23 cellular contexts compared by ENCODE assay signal in genomic region chr3:129587559-129588210, GRCh38. TPM values are rescaled to one million over a fixed set of nuclear protein-coding genes. Genes with fewer than 3 reads are reported as not detected.
A peak's percentile ranks its signal among the peaks of the same experiment; 100 is the strongest.
DNase-seq lines count a peak whose midpoint lies in the region; ATAC-seq and TF ChIP-seq lines count a peak whose summit lies in the region.
"Had no signal": no experiment of that assay in that cellular context is flagged by ENCODE, and none has a peak within 500 bp of the region (broad histone marks: within the 10 kb centered on the region; RNA-seq: fewer than 3 reads in every experiment).

No MANE protein-coding gene starts in this region.

- H3K79me2 ChIP-seq in neural progenitor cell (ENCODE audit: low read depth): no peaks in the 10 kb centered on the region

- no peaks in the 10 kb centered on the region for H3K9me3 Mint-ChIP-seq in dendritic cell treated with granulocyte-macrophage colony-stimulating factor and Interleukin-4, amounts not matched to agents 40 ng/mL and 50 ng/mL, for 4 days
- no peaks in the 10 kb centered on the region for H3K9me3 Mint-ChIP-seq in neural progenitor cell
- H3K9me3 Mint-ChIP-seq: CD8-positive, alpha-beta memory T cell; mesothelial cell of epicardium; T-helper 2 cell treated with Interferon-gamma antibody and Interleukin-4, amounts not matched to agents 5 μg/mL and 100 μg/mL, for 36 hours had no signal

- H3K4me1 ChIP-seq in right cardiac atrium (ENCODE audit: control insufficient read depth, insufficient read depth, low read length) (peaks cover 5% of the 10 kb centered on the region), neural progenitor cell (peaks cover 10% of the 10 kb centered on the region), vagina (peaks cover 70% of the 10 kb centered on the region)

- H3K9me3 ChIP-seq in right cardiac atrium (ENCODE audit: control insufficient read depth, low read length): no peaks in the 10 kb centered on the region
- no peaks in the 10 kb centered on the region for H3K9me3 ChIP-seq in neural progenitor cell (ENCODE audit: low read depth)
- H3K9me3 ChIP-seq in vagina: no peaks in the 10 kb centered on the region
- H3K9me3 ChIP-seq: neutrophil had no signal

- H3K4me3 ChIP-seq in right cardiac atrium (ENCODE audit: low read length) (no peak overlapping the region), neural progenitor cell (no peak overlapping the region), vagina (no peak overlapping the region), lower leg skin (ENCODE audit: low read depth, poor library complexity, severe bottlenecking) (no peak overlapping the region)

- H3K4me3 Mint-ChIP-seq in dendritic cell treated with granulocyte-macrophage colony-stimulating factor and Interleukin-4, amounts not matched to agents 40 ng/mL and 50 ng/mL, for 4 days: no peak overlapping the region
- H3K4me3 Mint-ChIP-seq in neural progenitor cell: no peak overlapping the region
- H3K4me3 Mint-ChIP-seq: CD8-positive, alpha-beta memory T cell; mesothelial cell of epicardium; T-helper 2 cell treated with Interferon-gamma antibody and Interleukin-4, amounts not matched to agents 5 μg/mL and 100 μg/mL, for 36 hours had no signal

- H3K4me2 ChIP-seq in neural progenitor cell: no peak overlapping the region

- peaks cover 94% of the 10 kb centered on the region for H3K36me3 Mint-ChIP-seq in dendritic cell treated with granulocyte-macrophage colony-stimulating factor and Interleukin-4, amounts not matched to agents 40 ng/mL and 50 ng/mL, for 4 days (ENCODE audit: low read depth)
- no peaks in the 10 kb centered on the region for H3K36me3 Mint-ChIP-seq in neural progenitor cell
- H3K36me3 Mint-ChIP-seq: mesothelial cell of epicardium had no signal

- no peaks in the 10 kb centered on the region for H3K36me3 ChIP-seq in neural progenitor cell
- peaks cover 0 to 33% of the 10 kb centered on the region in 2 donors for H3K36me3 ChIP-seq in vagina
- H3K36me3 ChIP-seq: neutrophil had no signal

- H3K27ac ChIP-seq in right cardiac atrium (ENCODE audit: low read length) (peak overlapping the region; percentile 11), neural progenitor cell (no peak overlapping the region), vagina (peak overlapping the region; percentile 78)
- H3K27ac ChIP-seq: neutrophil had no signal

- ATAC-seq in right cardiac atrium: no peak
- no peak for ATAC-seq in Right ventricle myocardium superior (ENCODE audit: poor library complexity)
- no peak for ATAC-seq in GM18511 (IDR thresholded peaks at IDR 0.05; ENCODE audit: unreplicated experiment)

- intact Hi-C loops in right cardiac atrium (cut with DNase I): no loop called here
- intact Hi-C loops in Right ventricle myocardium superior (cut with DNase I): no loop called here
- intact Hi-C loops in dendritic cell treated with granulocyte-macrophage colony-stimulating factor and Interleukin-4, amounts not matched to agents 40 ng/mL and 50 ng/mL, for 4 days (cut with micrococcal nuclease): no loop called here
- intact Hi-C loops in vagina (cut with DNase I): no loop called here
- intact Hi-C loops in lower leg skin (cut with DNase I; ENCODE audit: low total_unique reads): no loop called here

- H3F3A ChIP-seq in neural progenitor cell (ENCODE audit: low read depth): peaks cover 4% of the 10 kb centered on the region

- no peaks in the 10 kb centered on the region for H3K27me3 ChIP-seq in right cardiac atrium (ENCODE audit: control insufficient read depth, insufficient read depth)
- H3K27me3 ChIP-seq in neural progenitor cell: no peaks in the 10 kb centered on the region
- H3K27me3 ChIP-seq in vagina: no peaks in the 10 kb centered on the region
- H3K27me3 ChIP-seq: neutrophil had no signal

- TF ChIP-seq CTCF in neural progenitor cell (IDR thresholded peaks at IDR 0.05) (no peak), vagina (IDR thresholded peaks at IDR 0.05) (no peak), lower leg skin (IDR thresholded peaks at IDR 0.05) (no peak)

- no peak for TF ChIP-seq POLR2A in vagina (IDR thresholded peaks at IDR 0.05)
- no peak for TF ChIP-seq POLR2A in lower leg skin (IDR thresholded peaks at IDR 0.05)

- H4K20me1 ChIP-seq in neural progenitor cell (ENCODE audit: low read depth): no peaks in the 10 kb centered on the region

- DNase-seq in right cardiac atrium (peak in 1 of 3 donors; percentile 52), Right ventricle myocardium superior (no peak), neural progenitor cell (ENCODE audit: low spot score) (no peak), vagina (ENCODE audit: extremely low spot score in 2 of 2) (no peak), lower leg skin (ENCODE audit: low spot score in 2 of 2) (no peak), NCI-H446 treated with DMSO at 0.1 percent for 48 hours (lab: John Stamatoyannopoulos, UW) (no peak)
- DNase-seq: activated CD4-positive, CD25-positive, alpha-beta regulatory T cell treated with anti-CD3 and anti-CD28 coated beads, Interleukin-2, amount 50 U/mL, for 72 hours; activated effector memory CD4-positive, alpha-beta T cell treated with anti-CD3 and anti-CD28 coated beads, Interleukin-2, amount 50 U/mL, for 16 hours; CD8-positive, alpha-beta memory T cell; islet precursor cell; NCI-H1417 treated with DMSO at 0.1 percent for 48 hours; SHP77 treated with DMSO at 0.1 percent for 48 hours; stimulated activated CD4-positive, alpha-beta T cell treated with anti-CD3 and anti-CD28 coated beads, Interleukin-4, amount 100 ng/mL, for 4 hours had no signal

- no peak overlapping the region for H2AFZ ChIP-seq in neural progenitor cell (replicated peaks)

- whole genome bisulfite sequencing in right cardiac atrium: 75% methylated on average over 10 of the region's 10 CpGs
- 71 to 77% methylated on average over 10 of the region's 10 CpGs for WGBS in lower leg skin, 2 donors

- peak overlapping the region; percentile 60 for H3K27ac Mint-ChIP-seq in dendritic cell treated with granulocyte-macrophage colony-stimulating factor and Interleukin-4, amounts not matched to agents 40 ng/mL and 50 ng/mL, for 4 days
- H3K27ac Mint-ChIP-seq in neural progenitor cell: peak overlapping the region; percentile 46
- H3K27ac Mint-ChIP-seq: mesothelial cell of epicardium; T-helper 2 cell treated with Interferon-gamma antibody and Interleukin-4, amounts not matched to agents 5 μg/mL and 100 μg/mL, for 36 hours had no signal

- H3K4me1 Mint-ChIP-seq in dendritic cell treated with granulocyte-macrophage colony-stimulating factor and Interleukin-4, amounts not matched to agents 40 ng/mL and 50 ng/mL, for 4 days (ENCODE audit: low read depth): peaks cover 64% of the 10 kb centered on the region
- peaks cover 35% of the 10 kb centered on the region for H3K4me1 Mint-ChIP-seq in neural progenitor cell

- H3K9ac ChIP-seq in neural progenitor cell: no peak overlapping the region

- H3K27me3 Mint-ChIP-seq in dendritic cell treated with granulocyte-macrophage colony-stimulating factor and Interleukin-4, amounts not matched to agents 40 ng/mL and 50 ng/mL, for 4 days: no peaks in the 10 kb centered on the region
- peaks cover 13% of the 10 kb centered on the region for H3K27me3 Mint-ChIP-seq in neural progenitor cell (ENCODE audit: insufficient read depth, low read depth)
- H3K27me3 Mint-ChIP-seq: CD8-positive, alpha-beta memory T cell had no signal

RNA-seq across cellular contexts. Expression of gene PLXND1, which starts 18.8 kb away (rescaled TPM):
- total RNA-seq in right cardiac atrium: 100 to 1,000 TPM in 1 of 4 donors, 10 to 100 TPM in 3; 75.4 to 102 (median 84.1) TPM
- 89.4 TPM for polyA plus RNA-seq in right cardiac atrium
- total RNA-seq in Right ventricle myocardium superior: 53.1 TPM
- total RNA-seq in neural progenitor cell (ENCODE audit: low replicate concordance): 9.0 and 12.9 TPM in 2 replicates
- 96.5 TPM for total RNA-seq in vagina
- total RNA-seq in lower leg skin: 10 to 100 TPM; 24.0 to 42.6 (median 30.3) TPM

RNA-seq across cellular contexts. Expression of gene H1-8, which starts 44.7 kb away (rescaled TPM):
- total RNA-seq in right cardiac atrium (not detected), Right ventricle myocardium superior (not detected), neural progenitor cell (ENCODE audit: low replicate concordance) (not detected in 2 replicates), vagina (not detected), lower leg skin (not detected)
- not detected for polyA plus RNA-seq in right cardiac atrium
- total RNA-seq: A673; astrocyte; CD8-positive, alpha-beta memory T cell; endothelial cell of umbilical vein; LHCN-M2; mesothelial cell of epicardium; urinary bladder had no signal
- polyA plus RNA-seq: CD8-positive, alpha-beta memory T cell; endothelial cell of umbilical vein; urinary bladder had no signal

RNA-seq across cellular contexts. Expression of gene RHO, which starts 59.2 kb away (rescaled TPM):
- not detected for total RNA-seq in right cardiac atrium
- not detected for polyA plus RNA-seq in right cardiac atrium
- total RNA-seq in Right ventricle myocardium superior: not detected
- not detected in 2 replicates for total RNA-seq in neural progenitor cell (ENCODE audit: low replicate concordance)
- not detected for total RNA-seq in vagina
- not detected for total RNA-seq in lower leg skin
- total RNA-seq: A673; astrocyte; CD8-positive, alpha-beta memory T cell; endothelial cell of umbilical vein; LHCN-M2; urinary bladder had no signal
- polyA plus RNA-seq: CD8-positive, alpha-beta memory T cell; endothelial cell of umbilical vein; urinary bladder had no signal
